11 cellular contexts compared by ENCODE assay signal in genomic region chr2:240319855-240320560, GRCh38.
DNase-seq lines count a peak whose midpoint lies in the region; ATAC-seq and TF ChIP-seq lines count a peak whose summit lies in the region.
"Had no signal": no experiment of that assay in that cellular context is flagged by ENCODE, and none has a peak within 500 bp of the region (broad histone marks: within the 10 kb centered on the region; RNA-seq: fewer than 3 reads in every experiment).

No MANE protein-coding gene starts in this region.

- ATAC-seq in Right ventricle myocardium superior (ENCODE audit: poor library complexity) (peak; percentile 43), HG02759 (IDR thresholded peaks at IDR 0.05; ENCODE audit: unreplicated experiment) (no peak)
- ATAC-seq: stimulated activated naive CD8-positive, alpha-beta T cell treated with anti-CD3 and anti-CD28 coated beads, Interleukin-15, Interleukin-2, amounts not matched to agents 100 U/mL and 50 U/mL, for 24 hours had no signal

- H3K9ac ChIP-seq in liver (ENCODE audit: low read depth in 1 of 2, low read length in 2 of 2): no peak overlapping the region
- H3K9ac ChIP-seq: parathyroid adenoma had no signal

- H3K36me3 ChIP-seq in left ventricle myocardium inferior (no peaks in the 10 kb centered on the region), liver (ENCODE audit: control insufficient read depth in 4 of 4, insufficient read depth in 3 of 4, low read depth in 1 of 4, low read length in 3 of 4) (no peaks in the 10 kb centered on the region)
- no peaks in the 10 kb centered on the region for H3K36me3 ChIP-seq in CD8-positive, alpha-beta memory T cell (ENCODE audit: insufficient read depth, low read length)
- H3K36me3 ChIP-seq: BE2C had no signal

- POLR2A ChIA-PET in CD8-positive, alpha-beta memory T cell (lab: Charles Lee): no interaction called here

- WGBS in liver: 57% methylated on average over 24 of the region's 24 CpGs

- H3K36me3 Mint-ChIP-seq in CD8-positive, alpha-beta memory T cell: no peaks in the 10 kb centered on the region

- DNase-seq in Right ventricle myocardium superior (no peak), left ventricle myocardium inferior (no peak), dermis blood vessel endothelial cell (peak; percentile 96), COR-L47 (lab: John Stamatoyannopoulos, UW) (no peak), NAMALWA (ENCODE audit: low spot score) (no peak)
- DNase-seq in CD8-positive, alpha-beta memory T cell: no peak
- DNase-seq: BE2C; stimulated activated naive CD8-positive, alpha-beta T cell treated with anti-CD3 and anti-CD28 coated beads, Interleukin-15, Interleukin-2, amounts not matched to agents 100 U/mL and 50 U/mL, for 24 hours had no signal

- no peaks in the 10 kb centered on the region for H3K4me1 Mint-ChIP-seq in CD8-positive, alpha-beta memory T cell

- H3K4me3 Mint-ChIP-seq in CD8-positive, alpha-beta memory T cell: no peak overlapping the region

- peaks cover 16% of the 10 kb centered on the region for H3K27me3 ChIP-seq in left ventricle myocardium inferior (ENCODE audit: low read depth)
- peaks cover 0 to 3% (median under 1%) of the 10 kb centered on the region in 4 donors for H3K27me3 ChIP-seq in liver (ENCODE audit: control insufficient read depth in 4 of 4, insufficient read depth in 4 of 4, low read length in 3 of 4)
- no peaks in the 10 kb centered on the region for H3K27me3 ChIP-seq in CD8-positive, alpha-beta memory T cell (ENCODE audit: insufficient read depth, low read length, poor library complexity, severe bottlenecking)
- H3K27me3 ChIP-seq: BE2C had no signal

- TF ChIP-seq CTCF in left ventricle myocardium inferior (IDR thresholded peaks at IDR 0.05; ENCODE audit: borderline replicate concordance): no peak
- no peak for TF ChIP-seq CTCF in liver (IDR thresholded peaks at IDR 0.05; ENCODE audit: low read depth, low read length, missing input control)

- peaks cover 0 to 1% (median 0%) of the 10 kb centered on the region in 5 donors for H3K9me3 Mint-ChIP-seq in CD8-positive, alpha-beta memory T cell

- H3K27ac ChIP-seq in left ventricle myocardium inferior (replicated peaks) (no peak overlapping the region), liver (ENCODE audit: low read depth in 1 of 2, low read length in 2 of 2) (peak overlapping the region; percentile 23 to 48)
- no peak overlapping the region for H3K27ac ChIP-seq in CD8-positive, alpha-beta memory T cell (ENCODE audit: low read depth, low read length)
- H3K27ac ChIP-seq: parathyroid adenoma had no signal

- H3K27ac Mint-ChIP-seq in CD8-positive, alpha-beta memory T cell: no peak overlapping the region

- no peak overlapping the region for H3K4me3 ChIP-seq in left ventricle myocardium inferior
- no peak overlapping the region for H3K4me3 ChIP-seq in liver (ENCODE audit: low read depth in 1 of 3, low read length in 3 of 3)
- H3K4me3 ChIP-seq in CD8-positive, alpha-beta memory T cell (ENCODE audit: low read length): no peak overlapping the region

- H3K9me3 ChIP-seq in left ventricle myocardium inferior (replicated peaks) (no peaks in the 10 kb centered on the region), liver (ENCODE audit: control insufficient read depth in 4 of 4, low read length in 3 of 4) (no peaks in the 10 kb centered on the region)
- no peaks in the 10 kb centered on the region for H3K9me3 ChIP-seq in CD8-positive, alpha-beta memory T cell (ENCODE audit: low read length)
- H3K9me3 ChIP-seq: BE2C had no signal

- intact Hi-C loops in Right ventricle myocardium superior (cut with DNase I): no loop called here
- intact Hi-C loops in left ventricle myocardium inferior (cut with micrococcal nuclease): no loop called here

- no peak for TF ChIP-seq RAD21 in liver (IDR thresholded peaks at IDR 0.05)

- no peaks in the 10 kb centered on the region for H3K4me1 ChIP-seq in left ventricle myocardium inferior
- peaks cover 0 to 4% (median 0%) of the 10 kb centered on the region in 4 donors for H3K4me1 ChIP-seq in liver (ENCODE audit: control insufficient read depth in 4 of 4, insufficient read depth in 4 of 4, low read length in 3 of 4)
- no peaks in the 10 kb centered on the region for H3K4me1 ChIP-seq in CD8-positive, alpha-beta memory T cell (ENCODE audit: insufficient read depth, low read length)
- H3K4me1 ChIP-seq: parathyroid adenoma had no signal

- CTCF ChIA-PET in CD8-positive, alpha-beta memory T cell (lab: Charles Lee): no interaction called here

- H3K27me3 Mint-ChIP-seq in CD8-positive, alpha-beta memory T cell: peaks cover 3 to 14% of the 10 kb centered on the region in 2 donors

TF ChIP-seq in liver, 16 proteins besides CTCF, POLR2A, EP300 and RAD21:
- TF ChIP-seq FOXA2 (IDR thresholded peaks at IDR 0.05) (no peak), EGR1 (IDR thresholded peaks at IDR 0.05; ENCODE audit: low read depth in 2 of 2) (no peak), NR2F2 (IDR thresholded peaks at IDR 0.05) (peak; percentile 49), RXRA (IDR thresholded peaks at IDR 0.05) (no peak)
TF ChIP-seq in liver: peak in this region for 1.

Comparison
In these comparisons a context has a peak if more than half of its experiments do, and no peak if none do; other contexts are left out.
1. H3K27ac ChIP-seq: peak in liver (2 of 2); none in left ventricle myocardium inferior (single experiment) and CD8-positive, alpha-beta memory T cell (single experiment).